15 cellular contexts compared by ENCODE assay signal in the genomic region with DNA sequence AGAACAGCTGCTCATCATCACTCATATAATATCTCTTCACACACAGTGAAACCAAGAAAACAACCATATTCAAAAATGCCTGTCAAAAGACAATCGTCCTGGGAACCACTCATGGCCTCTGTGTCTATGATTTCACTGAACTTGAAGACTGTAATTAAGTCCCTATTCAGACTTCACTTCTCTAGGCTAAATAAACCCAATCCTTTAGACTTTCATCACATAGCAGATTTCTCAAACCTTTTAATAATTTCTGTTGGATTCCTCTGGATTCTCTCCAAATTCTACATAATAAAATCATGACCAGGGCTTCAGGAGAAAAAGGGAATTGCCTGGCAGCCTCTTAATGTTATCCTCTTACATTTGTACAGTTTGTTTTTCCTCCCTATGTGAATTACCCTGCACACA.
DNase-seq lines count a peak whose midpoint lies in the region; ATAC-seq and TF ChIP-seq lines count a peak whose summit lies in the region.
"Had no signal": no experiment of that assay in that cellular context is flagged by ENCODE, and none has a peak within 500 bp of the region (broad histone marks: within the 10 kb centered on the region; RNA-seq: fewer than 3 reads in every experiment).

No MANE protein-coding gene starts in this region.

- H3K4me1 Mint-ChIP-seq in activated T-helper 17 cell treated with anti-CD3 and anti-CD28 coated beads, Interleukin-2, amount 50 U/mL, for 72 hours, result no peaks in the 10 kb centered on the region
- H3K4me1 Mint-ChIP-seq: activated CD4-positive, alpha-beta memory T cell treated with anti-CD3 and anti-CD28 coated beads, Interleukin-2, amount 10 ng/mL, durations not matched to agents 7 days and 5 days; immature natural killer cell had no signal

- no peaks in the 10 kb centered on the region for H3K27me3 ChIP-seq in PC-3 (ENCODE audit: low read length)
- H3K27me3 ChIP-seq in tibial nerve, result no peaks in the 10 kb centered on the region

- no peaks in the 10 kb centered on the region for H3K9me2 ChIP-seq in PC-3 (replicated peaks; ENCODE audit: low read length)

- intact Hi-C loops in PC-3 (cut with micrococcal nuclease), result no loop called here

- H3K79me2 ChIP-seq in PC-3 (ENCODE audit: low read length), result no peaks in the 10 kb centered on the region

- peak; percentile 71 for ATAC-seq in PC-3
- no peak for ATAC-seq in activated T-helper 17 cell treated with anti-CD3 and anti-CD28 coated beads, Interleukin-2, amount 50 U/mL, for 72 hours (replicated peaks)
- ATAC-seq: effector memory CD8-positive, alpha-beta T cell had no signal

- no peak overlapping the region for H3K4me3 Mint-ChIP-seq in activated T-helper 17 cell treated with anti-CD3 and anti-CD28 coated beads, Interleukin-2, amount 50 U/mL, for 72 hours
- H3K4me3 Mint-ChIP-seq: activated CD4-positive, alpha-beta memory T cell treated with anti-CD3 and anti-CD28 coated beads, Interleukin-2, amount 10 ng/mL, durations not matched to agents 7 days and 5 days; effector memory CD8-positive, alpha-beta T cell; immature natural killer cell; type B pancreatic cell had no signal

- H3K36me3 ChIP-seq in PC-3 (ENCODE audit: low read depth, low read length), result no peaks in the 10 kb centered on the region
- H3K36me3 ChIP-seq in tibial nerve, result no peaks in the 10 kb centered on the region

- no TSS peak for BruUV-seq in PC-3 (replicated peaks; lab: Mats Ljungman, UMichigan)

- H2AFZ ChIP-seq in PC-3 (ENCODE audit: low read length), result no peak overlapping the region

- H3K27me3 Mint-ChIP-seq in activated T-helper 17 cell treated with anti-CD3 and anti-CD28 coated beads, Interleukin-2, amount 50 U/mL, for 72 hours, result no peaks in the 10 kb centered on the region
- H3K27me3 Mint-ChIP-seq: activated CD4-positive, alpha-beta memory T cell treated with anti-CD3 and anti-CD28 coated beads, Interleukin-2, amount 10 ng/mL, durations not matched to agents 7 days and 5 days; effector memory CD8-positive, alpha-beta T cell; type B pancreatic cell had no signal

- TF ChIP-seq CTCF in AG04449 (IDR thresholded peaks at IDR 0.05; ENCODE audit: insufficient read depth, low read length, missing control alignments) (no peak), PC-3 (conservative IDR thresholded peaks at IDR 0.05; ENCODE audit: low read depth, low read length) (no peak), fibroblast of villous mesenchyme (IDR thresholded peaks at IDR 0.05; ENCODE audit: insufficient read depth, low read depth, low read length) (no peak), tibial nerve (IDR thresholded peaks at IDR 0.05) (no peak)

- no peak for TF ChIP-seq EP300 in tibial nerve (IDR thresholded peaks at IDR 0.05)

- H3K4me3 ChIP-seq in AG04449 (ENCODE audit: low read depth, low read length) (no peak overlapping the region), PC-3 (ENCODE audit: low read length) (no peak overlapping the region), fibroblast of villous mesenchyme (ENCODE audit: low read depth, low read length) (no peak overlapping the region), tibial nerve (no peak overlapping the region)

- POLR2A ChIA-PET in AG04449 (lab: Yijun Ruan, JAX) (interaction anchor here (0.6 kb wide), 1 partner anchor 21 kb away, joined by 3 read pairs; no protein-coding TSS in a partner anchor), PC-3 (lab: Charles Lee; ENCODE audit: unreplicated experiment) (no interaction called here)

- H3K4me2 ChIP-seq in PC-3 (ENCODE audit: low read length), result no peak overlapping the region

- no peak for TF ChIP-seq POLR2A in tibial nerve (IDR thresholded peaks at IDR 0.05)

- H3K9ac ChIP-seq in PC-3 (ENCODE audit: low read length), result no peak overlapping the region

- no peaks in the 10 kb centered on the region for H4K20me1 ChIP-seq in PC-3 (ENCODE audit: low read length)

- H3K36me3 Mint-ChIP-seq in activated T-helper 17 cell treated with anti-CD3 and anti-CD28 coated beads, Interleukin-2, amount 50 U/mL, for 72 hours (ENCODE audit: low read depth), result no peaks in the 10 kb centered on the region

- H3F3A ChIP-seq in PC-3 (ENCODE audit: low read length, unreplicated experiment), result no peaks in the 10 kb centered on the region

- H3K27ac ChIP-seq in PC-3 (ENCODE audit: low read length), result no peak overlapping the region
- H3K27ac ChIP-seq in tibial nerve, result peak overlapping the region in 1 of 4 donors; percentile 13

- DNase-seq in AG04449 (ENCODE audit: low read depth, low spot score) (peak; percentile 26), GM04503 (ENCODE audit: low read depth) (peak; percentile 29), PC-3 (no peak), fibroblast of villous mesenchyme (ENCODE audit: low read depth) (peak; percentile 11), tibial nerve (ENCODE audit: low spot score in 2 of 2) (no peak), GM19238 (ENCODE audit: insufficient read length, low spot score) (no peak), kidney glomerular epithelial cell (lab: John Stamatoyannopoulos, UW) (no peak)
- DNase-seq: activated CD4-positive, alpha-beta memory T cell treated with anti-CD3 and anti-CD28 coated beads, Interleukin-2, amount 10 ng/mL, durations not matched to agents 7 days and 5 days; effector memory CD8-positive, alpha-beta T cell; immature natural killer cell; midbrain; NCI-H187; stimulated activated CD4-positive, alpha-beta T cell treated with anti-CD3 and anti-CD28 coated beads, Interleukin-2, amount 100 ng/mL, for 24 hours had no signal

- H3K9me3 Mint-ChIP-seq in activated T-helper 17 cell treated with anti-CD3 and anti-CD28 coated beads, Interleukin-2, amount 50 U/mL, for 72 hours, result peaks cover 4% of the 10 kb centered on the region
- H3K9me3 Mint-ChIP-seq: effector memory CD8-positive, alpha-beta T cell; type B pancreatic cell had no signal

- 19 to 23% methylated on average over 1 of the region's 1 CpG for WGBS in tibial nerve, 2 donors

- H3K4me1 ChIP-seq in PC-3 (ENCODE audit: insufficient read depth, low read length) (no peaks in the 10 kb centered on the region), tibial nerve (peaks cover 0 to 27% (median 4%) of the 10 kb centered on the region in 4 donors)

- CTCF ChIA-PET in AG04449 (lab: Yijun Ruan, JAX), result no interaction called here
- CTCF ChIA-PET in PC-3 (lab: Charles Lee), result no interaction called here

- H3K27ac Mint-ChIP-seq in activated T-helper 17 cell treated with anti-CD3 and anti-CD28 coated beads, Interleukin-2, amount 50 U/mL, for 72 hours, result no peak overlapping the region
- H3K27ac Mint-ChIP-seq: activated CD4-positive, alpha-beta memory T cell treated with anti-CD3 and anti-CD28 coated beads, Interleukin-2, amount 10 ng/mL, durations not matched to agents 7 days and 5 days; effector memory CD8-positive, alpha-beta T cell; immature natural killer cell; type B pancreatic cell had no signal

- no peaks in the 10 kb centered on the region for H3K9me3 ChIP-seq in PC-3 (ENCODE audit: low read length)
- peaks cover 0 to 8% (median 0%) of the 10 kb centered on the region in 4 donors for H3K9me3 ChIP-seq in tibial nerve

Comparison
In these comparisons a context has a peak if more than half of its experiments do, and no peak if none do; other contexts are left out.
1. DNase-seq: peak in AG04449 (single experiment), GM04503 (single experiment) and fibroblast of villous mesenchyme (single experiment); none in PC-3 (single experiment), tibial nerve (0 of 2), GM19238 (single experiment) and kidney glomerular epithelial cell (single experiment).